In the genomic region with DNA sequence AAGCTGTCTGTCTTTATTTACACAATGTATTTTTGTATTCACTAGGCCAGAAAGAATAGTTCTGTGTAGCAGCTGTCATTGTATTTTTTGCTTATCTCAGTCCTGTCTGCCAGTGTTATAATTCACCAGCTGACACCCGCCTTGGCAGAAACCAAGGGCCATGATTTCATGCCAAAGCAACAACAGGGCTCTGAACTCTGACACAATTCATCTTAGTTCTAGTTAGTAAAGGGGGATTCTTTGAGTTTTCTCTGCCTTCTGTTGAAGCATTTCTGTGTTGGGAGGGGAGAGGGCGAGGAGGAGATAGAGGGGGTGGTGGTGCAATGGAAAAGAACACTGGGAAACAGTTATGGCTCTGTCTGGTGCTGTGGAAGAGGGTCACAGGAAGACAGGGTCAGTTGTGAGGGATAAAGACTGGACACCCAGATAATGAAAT, we compare ENCODE assay signal across 10 cellular contexts.
DNase-seq lines count a peak whose midpoint lies in the region; ATAC-seq and TF ChIP-seq lines count a peak whose summit lies in the region.
"Had no signal": no experiment of that assay in that cellular context is flagged by ENCODE, and none has a peak within 500 bp of the region (broad histone marks: within the 10 kb centered on the region; RNA-seq: fewer than 3 reads in every experiment).

No MANE protein-coding gene starts in this region.

- no peak for TF ChIP-seq POLR2A in adrenal gland (IDR thresholded peaks at IDR 0.05)
- no peak for TF ChIP-seq POLR2A in testis (IDR thresholded peaks at IDR 0.05)

- H3K9me3 ChIP-seq in adrenal gland (replicated peaks in 1 of 3): no peaks in the 10 kb centered on the region
- no peaks in the 10 kb centered on the region for H3K9me3 ChIP-seq in testis
- H3K9me3 ChIP-seq in PC-9 (ENCODE audit: insufficient read depth, low read depth): peaks cover 20% of the 10 kb centered on the region; the same call in 1 of the 2 replicates

- CTCF ChIA-PET in PC-9 (lab: Charles Lee): no interaction called here

- H3K27me3 ChIP-seq in adrenal gland (no peaks in the 10 kb centered on the region), layer of hippocampus (ENCODE audit: control insufficient read depth, insufficient read depth, low read length) (no peaks in the 10 kb centered on the region), testis (no peaks in the 10 kb centered on the region), PC-9 (ENCODE audit: insufficient read depth, low read depth) (no peaks in the 10 kb centered on the region)

- intact Hi-C loops in adrenal gland (cut with DNase I) (no loop called here), testis (cut with DNase I; ENCODE audit: low total_unique reads) (no loop called here), PC-9 (cut with micrococcal nuclease; ENCODE audit: unreplicated experiment) (no loop called here)

- POLR2A ChIA-PET in PC-9 (lab: Charles Lee; ENCODE audit: unreplicated experiment): interaction anchor here (0.5 kb wide), 1 partner anchor 1529 kb away, joined by 4 read pairs; no protein-coding TSS in a partner anchor

- H4K20me1 ChIP-seq in PC-9 (ENCODE audit: insufficient read depth): no peaks in the 10 kb centered on the region

- no peak overlapping the region for H3K4me2 ChIP-seq in PC-9

- H3K79me2 ChIP-seq in PC-9 (ENCODE audit: low read depth): no peaks in the 10 kb centered on the region

- H2AFZ ChIP-seq in PC-9: no peak overlapping the region

- ATAC-seq in HG02759 (IDR thresholded peaks at IDR 0.05; ENCODE audit: unreplicated experiment): no peak

- no peak for TF ChIP-seq CTCF in adrenal gland (IDR thresholded peaks at IDR 0.05)
- TF ChIP-seq CTCF in testis (IDR thresholded peaks at IDR 0.05): no peak
- TF ChIP-seq CTCF in PC-9 (conservative IDR thresholded peaks at IDR 0.05): no peak

- peaks cover 5 to 9% of the 10 kb centered on the region in 2 donors for H3K4me1 ChIP-seq in adrenal gland (replicated peaks in 1 of 2)
- H3K4me1 ChIP-seq in testis: peaks cover 4% of the 10 kb centered on the region
- H3K4me1 ChIP-seq in PC-9 (replicated peaks; ENCODE audit: insufficient read depth): no peaks in the 10 kb centered on the region

- H3K9me2 ChIP-seq in PC-9 (ENCODE audit: insufficient read depth): no peaks in the 10 kb centered on the region

- WGBS in adrenal gland, 4 donors: 4 to 16% (median 10%) methylated on average over 2 of the region's 2 CpGs
- 13 to 33% methylated on average over 2 of the region's 2 CpGs for WGBS in testis, 2 donors

- H3F3A ChIP-seq in PC-9 (ENCODE audit: insufficient read depth, low read depth): no peaks in the 10 kb centered on the region

- H3K4me3 ChIP-seq in adrenal gland (no peak overlapping the region), testis (no peak overlapping the region), PC-9 (no peak overlapping the region)

- H3K27ac ChIP-seq in adrenal gland: peak overlapping the region in 1 of 5 donors; percentile 22
- peak overlapping the region; percentile 48 for H3K27ac ChIP-seq in layer of hippocampus (ENCODE audit: low read depth, low read length)
- H3K27ac ChIP-seq in testis: no peak overlapping the region
- H3K27ac ChIP-seq in PC-9: no peak overlapping the region
- H3K27ac ChIP-seq: 22Rv1 had no signal

- no TSS peak for BruUV-seq in PC-9 (replicated peaks; lab: Mats Ljungman, UMichigan)

- H3K36me3 ChIP-seq in adrenal gland (replicated peaks in 1 of 2) (no peaks in the 10 kb centered on the region), testis (ENCODE audit: low read depth, missing control alignments) (no peaks in the 10 kb centered on the region), PC-9 (ENCODE audit: low read depth) (no peaks in the 10 kb centered on the region)

- DNase-seq in DMS79 treated with DMSO at 0.1 percent for 48 hours (lab: John Stamatoyannopoulos, UW) (peak; percentile 64), DMS79 (lab: John Stamatoyannopoulos, UW) (no peak), adrenal gland (peak; percentile 46 to 86 (median 66)), testis (peak; percentile 57), kidney tubule cell (ENCODE audit: low spot score) (no peak), PC-9 (no peak)
- DNase-seq: stimulated activated naive CD4-positive, alpha-beta T cell had no signal

Comparison
In these comparisons a context has a peak if more than half of its experiments do, and no peak if none do; other contexts are left out.
1. DNase-seq: peak in DMS79 treated with DMSO at 0.1 percent for 48 hours (single experiment), adrenal gland (7 of 7) and testis (single experiment); none in DMS79 (single experiment), kidney tubule cell (single experiment) and PC-9 (0 of 2).